In the genomic region with DNA sequence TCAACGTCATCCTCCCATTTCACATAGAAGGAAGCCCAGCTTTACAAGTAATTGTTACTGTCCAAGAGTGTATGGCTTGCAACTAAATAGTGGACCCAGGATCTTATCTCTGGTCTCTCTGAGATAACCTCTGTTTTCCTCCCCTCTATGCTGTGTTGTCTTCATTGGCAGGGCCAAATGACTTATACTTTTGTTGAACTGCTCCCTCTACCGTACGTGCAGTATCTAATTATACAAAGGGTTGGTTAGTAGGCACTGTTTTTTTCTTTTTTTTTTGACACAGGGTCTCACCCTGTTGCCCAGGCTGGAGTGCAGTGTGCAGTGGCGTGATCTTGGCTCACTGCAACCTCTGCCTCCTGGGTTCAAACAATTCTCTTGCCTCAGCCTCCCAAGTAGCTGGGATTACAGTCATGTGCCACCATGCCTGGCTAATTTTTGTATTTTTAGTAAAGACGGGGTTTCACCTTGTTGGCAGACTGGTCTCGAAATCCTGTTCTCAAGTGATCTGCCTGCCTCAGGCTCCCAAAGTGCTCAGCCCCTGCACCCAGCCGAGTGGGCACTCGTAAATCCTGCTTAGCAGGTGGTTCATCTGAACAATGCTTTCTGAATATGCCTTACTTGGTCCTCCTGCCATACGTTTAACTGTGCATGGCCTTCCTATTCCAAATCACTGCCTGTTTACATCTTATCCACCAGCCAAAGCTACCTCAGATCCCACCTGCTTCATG, we compare ENCODE assay signal across 1 cellular context.
TF ChIP-seq lines count a peak whose summit lies in the region.

No MANE protein-coding gene starts in this region.

TF ChIP-seq in H1, 55 proteins besides CTCF, POLR2A, EP300 and RAD21 (continued from another document):
- TF ChIP-seq CHD7 (IDR thresholded peaks at IDR 0.05; ENCODE audit: insufficient replicate concordance, low read length): no peak
- TF ChIP-seq CHD1 (IDR thresholded peaks at IDR 0.05; ENCODE audit: low read depth, low read length): no peak
- no peak for TF ChIP-seq EGR1 (IDR thresholded peaks at IDR 0.05; ENCODE audit: borderline replicate concordance, low read depth, low read length)
- no peak for TF ChIP-seq SIX5 (IDR thresholded peaks at IDR 0.05; ENCODE audit: low read depth, low read length)
- no peak for TF ChIP-seq TCF12 (IDR thresholded peaks at IDR 0.05; ENCODE audit: low read depth, low read length)
- TF ChIP-seq TEAD4 (IDR thresholded peaks at IDR 0.05; ENCODE audit: low read depth, low read length): no peak
- no peak for TF ChIP-seq RFX5 (IDR thresholded peaks at IDR 0.05; ENCODE audit: borderline replicate concordance, low read depth, low read length)
- TF ChIP-seq SP2 (IDR thresholded peaks at IDR 0.05; ENCODE audit: low read length): no peak
- no peak for TF ChIP-seq HDAC6 (IDR thresholded peaks at IDR 0.05; ENCODE audit: low read depth, low read length)
- no peak for TF ChIP-seq TAF1 (IDR thresholded peaks at IDR 0.05; ENCODE audit: low read depth, low read length)
- TF ChIP-seq JUN (IDR thresholded peaks at IDR 0.05; ENCODE audit: low read depth, low read length): no peak
